In the genomic region with DNA sequence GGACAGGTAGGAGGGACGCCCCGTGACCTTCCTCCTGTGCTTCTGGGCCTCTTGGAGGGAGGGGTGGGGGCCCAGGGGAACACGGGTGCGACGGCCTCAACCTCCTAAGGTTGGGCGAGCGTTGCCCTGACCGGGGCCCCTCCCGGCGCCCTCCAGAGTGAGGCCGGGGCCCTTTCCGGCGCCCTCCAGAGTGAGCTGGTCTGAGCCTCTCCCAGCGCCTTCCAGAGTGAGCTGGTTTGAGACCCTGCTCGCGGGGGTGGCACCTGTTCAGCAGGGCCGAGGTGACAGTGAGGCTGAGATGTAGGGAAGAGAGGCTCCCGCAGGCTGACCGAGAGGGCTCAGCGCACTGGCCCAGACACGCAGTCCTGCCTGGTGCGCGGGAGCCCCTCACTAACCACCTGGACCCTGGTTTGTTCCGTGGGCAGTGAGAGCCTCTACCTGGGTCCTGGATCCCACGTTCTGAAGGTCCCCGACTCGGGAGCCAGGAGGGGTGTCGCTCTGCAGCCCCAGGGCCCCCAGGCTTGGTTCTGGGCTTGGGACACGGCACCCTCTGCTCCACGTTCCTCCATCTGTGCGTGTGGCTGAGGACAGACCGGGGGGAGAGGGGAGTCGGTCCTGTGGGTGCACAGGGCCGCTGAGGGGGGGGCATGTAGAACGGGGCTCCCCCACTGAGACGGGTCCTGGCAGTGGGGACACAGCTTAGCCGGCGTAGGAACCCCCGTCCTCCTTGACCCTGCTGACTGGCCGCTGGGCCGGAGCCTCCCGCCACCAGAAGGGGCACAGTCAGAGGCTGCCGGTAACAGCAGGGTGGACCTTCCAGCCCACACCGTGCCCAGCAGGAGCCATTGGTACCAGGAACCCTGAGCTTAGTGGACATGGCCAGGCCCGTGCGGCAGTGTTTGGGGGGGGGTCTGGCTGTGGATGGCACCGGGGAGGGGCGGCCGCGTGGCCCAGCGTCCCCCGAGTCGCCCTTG, we compare ENCODE assay signal across 9 cellular contexts. TPM values are rescaled to one million over a fixed set of nuclear protein-coding genes. Genes with fewer than 3 reads are reported as not detected.
DNase-seq lines count a peak whose midpoint lies in the region; ATAC-seq and TF ChIP-seq lines count a peak whose summit lies in the region.
"Had no signal": no experiment of that assay in that cellular context is flagged by ENCODE, and none has a peak within 500 bp of the region (broad histone marks: within the 10 kb centered on the region; RNA-seq: fewer than 3 reads in every experiment).

No MANE protein-coding gene starts in this region.

- H2BK12ac ChIP-seq in H9 (ENCODE audit: insufficient read length, low read depth, low read length): no peak overlapping the region

- no peak overlapping the region for H2BK120ac ChIP-seq in H9 (ENCODE audit: low read depth, low read length, poor library complexity, severe bottlenecking)

- no peak overlapping the region for H2BK5ac ChIP-seq in H9 (ENCODE audit: insufficient read length, low read length)

- no peaks in the 10 kb centered on the region for H3K9me3 Mint-ChIP-seq in H9
- no peaks in the 10 kb centered on the region for H3K9me3 Mint-ChIP-seq in activated naive CD8-positive, alpha-beta T cell treated with anti-CD3 and anti-CD28 coated beads, Interleukin-2, amount 50 U/mL, for 24 hours

- H3K18ac ChIP-seq in H9 (ENCODE audit: insufficient read length, low read depth, low read length): no peak overlapping the region

- no peak overlapping the region for H3T11ph ChIP-seq in H9 (ENCODE audit: low read length)

- H4K5ac ChIP-seq in H9 (ENCODE audit: insufficient read length, low read depth, low read length): no peak overlapping the region

- H3K4me1 Mint-ChIP-seq in H9: peaks cover 8% of the 10 kb centered on the region in 2 experiments
- peaks cover 13% of the 10 kb centered on the region for H3K4me1 Mint-ChIP-seq in activated naive CD8-positive, alpha-beta T cell treated with anti-CD3 and anti-CD28 coated beads, Interleukin-2, amount 50 U/mL, for 24 hours

- H3K36me3 Mint-ChIP-seq in H9 (ENCODE audit: insufficient read depth in 1 of 3, low read depth in 3 of 3): peaks cover 15 to 27% (median 17%) of the 10 kb centered on the region in 3 experiments
- peaks cover 4% of the 10 kb centered on the region for H3K36me3 Mint-ChIP-seq in activated naive CD8-positive, alpha-beta T cell treated with anti-CD3 and anti-CD28 coated beads, Interleukin-2, amount 50 U/mL, for 24 hours (ENCODE audit: low read depth)

- H3K9ac ChIP-seq in H9 (ENCODE audit: extremely low read depth, insufficient read length, low read length): peak overlapping the region; percentile 52

- no peaks in the 10 kb centered on the region for H3K79me2 ChIP-seq in H9 (ENCODE audit: insufficient read depth, low read length)

- H3K4me3 ChIP-seq in spleen: peak overlapping the region; percentile 52 to 79 (median 55)

- no CpG with 5 or more reads among the region's 53 CpGs for WGBS in H9 (ENCODE audit: extremely low coverage, insufficient read length, low lambda C conversion rate)
- 57 to 69% (median 63%) methylated on average over 24 to 53 of the region's 53 CpGs for WGBS in spleen, 5 donors

- no peak overlapping the region for H2AFZ ChIP-seq in H9 (ENCODE audit: low read length)

- no peak overlapping the region for H3K27ac Mint-ChIP-seq in H9
- no peak overlapping the region for H3K27ac Mint-ChIP-seq in activated naive CD8-positive, alpha-beta T cell treated with anti-CD3 and anti-CD28 coated beads, Interleukin-2, amount 50 U/mL, for 24 hours

- H2BK15ac ChIP-seq in H9 (ENCODE audit: low read depth, low read length): no peak overlapping the region

- H3K27ac ChIP-seq in H9 (ENCODE audit: insufficient read length, low read depth, low read length) (no peak overlapping the region), spleen (peak overlapping the region in 5 of 8 donors; percentile 59 to 82 (median 73))

- TF ChIP-seq POLR2A in spleen (IDR thresholded peaks at IDR 0.05): no peak

- no peak overlapping the region for H4K91ac ChIP-seq in H9 (ENCODE audit: insufficient read length, low read depth, low read length)

- in situ Hi-C loops in KBM-7 (cut with MboI; ENCODE audit: low pct_unique_long_range_greater_than_20kb, low sequenced_read_pairs): no loop called here

- no peak overlapping the region; the same call in 1 of the 2 replicates for H3K14ac ChIP-seq in H9 (ENCODE audit: insufficient read depth, low read length)

- no peak for TF ChIP-seq CTCF in H9 (conservative IDR thresholded peaks at IDR 0.05)
- TF ChIP-seq CTCF in spleen (IDR thresholded peaks at IDR 0.05 in 8 of 11, conservative IDR thresholded peaks at IDR 0.05 in 3 of 11): no peak

- no peak overlapping the region for H4K8ac ChIP-seq in H9 (replicated peaks; ENCODE audit: insufficient read length, low read depth, low read length)

- H2AK5ac ChIP-seq in H9 (ENCODE audit: insufficient read length, low read length): no peak overlapping the region

- no peaks in the 10 kb centered on the region for H3K79me1 ChIP-seq in H9 (ENCODE audit: insufficient read depth, low read depth, low read length, poor library complexity, severe bottlenecking)

- no peak overlapping the region for H3K56ac ChIP-seq in H9 (ENCODE audit: insufficient read length, low read depth, low read length)

- peaks cover 2% of the 10 kb centered on the region for H4K20me1 ChIP-seq in H9 (ENCODE audit: control insufficient read depth, insufficient read depth, insufficient read length)

- H3K4me1 ChIP-seq in H9 (ENCODE audit: insufficient read depth, low read length) (no peaks in the 10 kb centered on the region), spleen (peaks cover 0 to 33% (median 19%) of the 10 kb centered on the region in 6 donors)

- peak overlapping the region; percentile 73 to 82 for H3K4me3 Mint-ChIP-seq in H9
- H3K4me3 Mint-ChIP-seq in activated naive CD8-positive, alpha-beta T cell treated with anti-CD3 and anti-CD28 coated beads, Interleukin-2, amount 50 U/mL, for 24 hours: peak overlapping the region; percentile 52

- H3K27me3 Mint-ChIP-seq in H9 (ENCODE audit: low read depth): peaks cover 5% of the 10 kb centered on the region
- H3K27me3 Mint-ChIP-seq in activated naive CD8-positive, alpha-beta T cell treated with anti-CD3 and anti-CD28 coated beads, Interleukin-2, amount 50 U/mL, for 24 hours: peaks cover 7% of the 10 kb centered on the region

- H3K27me3 ChIP-seq in H9 (ENCODE audit: insufficient read depth, low read length): no peaks in the 10 kb centered on the region; the same call in 1 of the 2 replicates
- peaks cover 0 to 50% (median 9%) of the 10 kb centered on the region in 7 donors for H3K27me3 ChIP-seq in spleen (replicated peaks in 1 of 7)

- peaks cover 0 to 32% (median 4%) of the 10 kb centered on the region in 6 donors for H3K36me3 ChIP-seq in spleen

- peaks cover 14% of the 10 kb centered on the region for H3K23me2 ChIP-seq in H9 (ENCODE audit: insufficient read length, low read depth, low read length, poor library complexity, severe bottlenecking)

- no peak overlapping the region for H3K23ac ChIP-seq in H9 (ENCODE audit: insufficient read length, low read depth, low read length)

- no peak for ATAC-seq in activated naive CD8-positive, alpha-beta T cell treated with anti-CD3 and anti-CD28 coated beads, Interleukin-2, amount 50 U/mL, for 24 hours
- ATAC-seq in GM18517 (IDR thresholded peaks at IDR 0.05; ENCODE audit: unreplicated experiment) (no peak), HG03175 (IDR thresholded peaks at IDR 0.05; ENCODE audit: unreplicated experiment) (no peak)

- no peak overlapping the region for H2BK20ac ChIP-seq in H9 (ENCODE audit: low read depth, low read length, poor library complexity, severe bottlenecking)

- DNase-seq in H9: no peak
- no peak for DNase-seq in activated naive CD8-positive, alpha-beta T cell treated with anti-CD3 and anti-CD28 coated beads, Interleukin-2, amount 50 U/mL, for 24 hours
- peak; percentile 48 for DNase-seq in iPS-NIHi7 (ENCODE audit: extremely low spot score)
- DNase-seq in spleen: peak; percentile 75
- DNase-seq in KBM-7: no peak
- DNase-seq in globus pallidus (ENCODE audit: low spot score): no peak
- DNase-seq: NCI-H2081 had no signal

- no peaks in the 10 kb centered on the region for H3K9me3 ChIP-seq in H9 (ENCODE audit: control insufficient read depth, low read depth, low read length)
- H3K9me3 ChIP-seq in spleen: no peaks in the 10 kb centered on the region

- H3K4ac ChIP-seq in H9 (ENCODE audit: low read depth, low read length): no peak overlapping the region

- intact Hi-C loops in spleen (cut with DNase I; ENCODE audit: low total_unique reads): no loop called here

- H3K4me2 ChIP-seq in H9 (ENCODE audit: insufficient read depth, insufficient read length, low read length): peak overlapping the region; percentile 72

RNA-seq across cellular contexts. Expression of a gene that starts 1.5 kb away (rescaled TPM):
- total RNA-seq in H9 (2021): 193 and 194 TPM in 2 replicates
- total RNA-seq in spleen: 100 to 1,000 TPM in 6 of 7 donors, 10 to 100 TPM in 1; 76.5 to 190 (median 139) TPM
- 100 to 1,000 TPM in 2 of 3 donors, 10 to 100 TPM in 1; 85.7 to 152 (median 119) TPM for polyA plus RNA-seq in spleen

Comparison
In these comparisons a context has a peak if more than half of its experiments do, and no peak if none do; other contexts are left out.
1. DNase-seq: peak in iPS-NIHi7 (single experiment) and spleen (single experiment); none in H9 (single experiment), activated naive CD8-positive, alpha-beta T cell treated with anti-CD3 and anti-CD28 coated beads, Interleukin-2, amount 50 U/mL, for 24 hours (single experiment), KBM-7 (single experiment) and globus pallidus (single experiment).